Comparison of ENCODE assay signal across 29 cellular contexts in genomic region chr6:55969501-55969900, GRCh38.
"Had no signal": no experiment of that assay in that cellular context is flagged by ENCODE, and none has a peak within 500 bp of the region (broad histone marks: within the 10 kb centered on the region; RNA-seq: fewer than 3 reads in every experiment).

No MANE protein-coding gene starts in this region.

- H3K9ac ChIP-seq: neural progenitor cell, parathyroid adenoma had no signal

- H3K9me3 ChIP-seq: gastroesophageal sphincter, heart left ventricle, lower lobe of right lung, right lobe of liver, thyroid gland, vagina had no signal

- H3K27me3 ChIP-seq: foreskin keratinocyte, gastroesophageal sphincter, heart left ventricle, neural progenitor cell, right lobe of liver, thyroid gland, vagina had no signal

- H3K36me3 Mint-ChIP-seq: immature natural killer cell; memory B cell; naive thymus-derived CD4-positive, alpha-beta T cell; neural progenitor cell had no signal

- H3K4me1 Mint-ChIP-seq: immature natural killer cell; memory B cell; naive thymus-derived CD4-positive, alpha-beta T cell; neural progenitor cell; stimulated activated naive CD8-positive, alpha-beta T cell treated with anti-CD3 and anti-CD28 coated beads, Interleukin-15, amount 100 ng/mL, for 72 hours had no signal

- H3K4me3 Mint-ChIP-seq: effector memory CD8-positive, alpha-beta T cell; immature natural killer cell; memory B cell; naive thymus-derived CD4-positive, alpha-beta T cell; nephron; neural progenitor cell; stimulated activated naive CD8-positive, alpha-beta T cell treated with anti-CD3 and anti-CD28 coated beads, Interleukin-15, amount 100 ng/mL, for 72 hours had no signal

- H3K4me3 ChIP-seq: gastroesophageal sphincter, heart left ventricle, lower lobe of right lung, neural progenitor cell, right lobe of liver, thyroid gland, vagina had no signal

- H3K27me3 Mint-ChIP-seq: effector memory CD8-positive, alpha-beta T cell; memory B cell; naive thymus-derived CD4-positive, alpha-beta T cell; progenitor cell of endocrine pancreas; stimulated activated naive CD8-positive, alpha-beta T cell treated with anti-CD3 and anti-CD28 coated beads, Interleukin-15, amount 100 ng/mL, for 72 hours had no signal

- H3K79me2 ChIP-seq: parathyroid adenoma had no signal

- ATAC-seq: effector memory CD8-positive, alpha-beta T cell; foreskin keratinocyte; gastroesophageal sphincter; heart left ventricle; left ventricle myocardium superior; lower lobe of right lung; naive thymus-derived CD4-positive, alpha-beta T cell; right lobe of liver; stimulated activated naive CD8-positive, alpha-beta T cell treated with anti-CD3 and anti-CD28 coated beads, Interleukin-15, amount 100 ng/mL, for 72 hours had no signal

- H3K4me1 ChIP-seq: foreskin keratinocyte, heart left ventricle, lower lobe of right lung, neural progenitor cell, parathyroid adenoma, right lobe of liver, thyroid gland, vagina had no signal

- H3K36me3 ChIP-seq: gastroesophageal sphincter, heart left ventricle, lower lobe of right lung, neural progenitor cell, right lobe of liver, thyroid gland, vagina had no signal

- H3K27ac ChIP-seq: foreskin keratinocyte, heart left ventricle, lower lobe of right lung, neural progenitor cell, parathyroid adenoma, right lobe of liver, thyroid gland, vagina had no signal

- H3K27ac Mint-ChIP-seq: effector memory CD8-positive, alpha-beta T cell; immature natural killer cell; memory B cell; naive thymus-derived CD4-positive, alpha-beta T cell; neural progenitor cell; progenitor cell of endocrine pancreas; stimulated activated naive CD8-positive, alpha-beta T cell treated with anti-CD3 and anti-CD28 coated beads, Interleukin-15, amount 100 ng/mL, for 72 hours had no signal

- H3K9me3 Mint-ChIP-seq: neural progenitor cell; stimulated activated naive CD8-positive, alpha-beta T cell treated with anti-CD3 and anti-CD28 coated beads, Interleukin-15, amount 100 ng/mL, for 72 hours had no signal

- DNase-seq: cortex of kidney; effector memory CD8-positive, alpha-beta T cell; erythroblast; foreskin keratinocyte; heart left ventricle; hippocampal formation; immature natural killer cell; islet precursor cell; left ventricle myocardium superior; lower lobe of right lung; midbrain; naive thymus-derived CD4-positive, alpha-beta T cell; right lobe of liver; small intestine; stimulated activated CD4-positive, alpha-beta T cell treated with anti-CD3 and anti-CD28 coated beads, Interleukin-12 subunit alpha, Interleukin-12 subunit beta, amount 100 ng/mL, for 4 hours; stimulated activated CD4-positive, alpha-beta T cell treated with anti-CD3 and anti-CD28 coated beads, Interleukin-1b, Interleukin-23, amount 100 ng/mL, for 48 hours; stimulated activated CD4-positive, alpha-beta T cell treated with anti-CD3 and anti-CD28 coated beads, Interleukin-4, amount 100 ng/mL, for 1 hour; stimulated activated CD8-positive, alpha-beta memory T cell treated with anti-CD3 and anti-CD28 coated beads, Interleukin-4, amount 100 ng/mL, for 48 hours; stimulated activated naive CD4-positive, alpha-beta T cell; stimulated activated naive CD8-positive, alpha-beta T cell treated with anti-CD3 and anti-CD28 coated beads, Interleukin-15, amount 100 ng/mL, for 72 hours; thyroid gland; trophoblast cell had no signal

- H3K4me2 ChIP-seq: neural progenitor cell had no signal
